Comparison of ENCODE assay signal across 1 cellular context in the genomic region with DNA sequence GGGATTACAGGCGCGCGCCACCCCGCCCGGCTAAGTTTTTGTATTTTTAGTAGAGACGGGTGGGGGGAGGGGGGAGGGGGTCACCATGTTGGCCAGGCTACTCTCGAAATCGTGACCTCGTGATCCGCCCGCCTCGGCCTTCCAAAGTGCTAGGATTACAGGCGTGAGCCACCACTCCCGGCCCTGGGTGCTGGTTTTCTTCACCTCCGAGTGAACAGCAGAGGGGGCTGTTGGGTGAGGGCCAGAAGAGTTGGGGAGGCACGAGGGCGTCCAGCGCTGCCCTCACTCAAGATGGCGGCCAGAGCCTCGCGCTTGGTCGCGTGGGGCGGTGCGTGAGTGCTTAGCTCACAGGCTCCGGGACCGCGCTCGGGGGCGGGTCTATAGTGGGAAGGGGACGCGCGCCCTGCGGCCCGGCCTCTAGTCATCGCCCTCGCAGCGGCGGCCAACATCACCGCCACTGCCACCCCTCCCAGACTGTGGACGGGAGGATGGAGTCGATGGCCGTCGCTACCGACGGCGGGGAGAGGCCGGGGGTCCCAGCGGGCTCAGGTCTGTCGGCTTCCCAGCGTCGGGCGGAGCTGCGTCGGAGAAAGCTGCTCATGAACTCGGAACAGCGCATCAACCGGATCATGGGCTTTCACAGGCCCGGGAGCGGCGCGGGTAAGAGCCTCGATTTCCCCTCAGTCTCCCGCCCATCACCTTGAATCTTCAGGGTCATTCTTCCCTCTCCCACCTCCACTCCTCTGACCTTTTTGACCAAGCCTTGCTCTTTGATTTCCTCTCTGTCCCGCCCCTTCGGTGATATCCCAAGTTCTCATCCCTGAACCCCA.
TF ChIP-seq lines count a peak whose summit lies in the region.

A gene (plus strand): TSS at position 416 of the 830 bp plus-strand sequence. CDS start 73 bp downstream, at position 489.

TF ChIP-seq in K562, 482 proteins besides CTCF, POLR2A, EP300 and RAD21 (continued from another document and continues in another):
- TF ChIP-seq, protein P1, sequence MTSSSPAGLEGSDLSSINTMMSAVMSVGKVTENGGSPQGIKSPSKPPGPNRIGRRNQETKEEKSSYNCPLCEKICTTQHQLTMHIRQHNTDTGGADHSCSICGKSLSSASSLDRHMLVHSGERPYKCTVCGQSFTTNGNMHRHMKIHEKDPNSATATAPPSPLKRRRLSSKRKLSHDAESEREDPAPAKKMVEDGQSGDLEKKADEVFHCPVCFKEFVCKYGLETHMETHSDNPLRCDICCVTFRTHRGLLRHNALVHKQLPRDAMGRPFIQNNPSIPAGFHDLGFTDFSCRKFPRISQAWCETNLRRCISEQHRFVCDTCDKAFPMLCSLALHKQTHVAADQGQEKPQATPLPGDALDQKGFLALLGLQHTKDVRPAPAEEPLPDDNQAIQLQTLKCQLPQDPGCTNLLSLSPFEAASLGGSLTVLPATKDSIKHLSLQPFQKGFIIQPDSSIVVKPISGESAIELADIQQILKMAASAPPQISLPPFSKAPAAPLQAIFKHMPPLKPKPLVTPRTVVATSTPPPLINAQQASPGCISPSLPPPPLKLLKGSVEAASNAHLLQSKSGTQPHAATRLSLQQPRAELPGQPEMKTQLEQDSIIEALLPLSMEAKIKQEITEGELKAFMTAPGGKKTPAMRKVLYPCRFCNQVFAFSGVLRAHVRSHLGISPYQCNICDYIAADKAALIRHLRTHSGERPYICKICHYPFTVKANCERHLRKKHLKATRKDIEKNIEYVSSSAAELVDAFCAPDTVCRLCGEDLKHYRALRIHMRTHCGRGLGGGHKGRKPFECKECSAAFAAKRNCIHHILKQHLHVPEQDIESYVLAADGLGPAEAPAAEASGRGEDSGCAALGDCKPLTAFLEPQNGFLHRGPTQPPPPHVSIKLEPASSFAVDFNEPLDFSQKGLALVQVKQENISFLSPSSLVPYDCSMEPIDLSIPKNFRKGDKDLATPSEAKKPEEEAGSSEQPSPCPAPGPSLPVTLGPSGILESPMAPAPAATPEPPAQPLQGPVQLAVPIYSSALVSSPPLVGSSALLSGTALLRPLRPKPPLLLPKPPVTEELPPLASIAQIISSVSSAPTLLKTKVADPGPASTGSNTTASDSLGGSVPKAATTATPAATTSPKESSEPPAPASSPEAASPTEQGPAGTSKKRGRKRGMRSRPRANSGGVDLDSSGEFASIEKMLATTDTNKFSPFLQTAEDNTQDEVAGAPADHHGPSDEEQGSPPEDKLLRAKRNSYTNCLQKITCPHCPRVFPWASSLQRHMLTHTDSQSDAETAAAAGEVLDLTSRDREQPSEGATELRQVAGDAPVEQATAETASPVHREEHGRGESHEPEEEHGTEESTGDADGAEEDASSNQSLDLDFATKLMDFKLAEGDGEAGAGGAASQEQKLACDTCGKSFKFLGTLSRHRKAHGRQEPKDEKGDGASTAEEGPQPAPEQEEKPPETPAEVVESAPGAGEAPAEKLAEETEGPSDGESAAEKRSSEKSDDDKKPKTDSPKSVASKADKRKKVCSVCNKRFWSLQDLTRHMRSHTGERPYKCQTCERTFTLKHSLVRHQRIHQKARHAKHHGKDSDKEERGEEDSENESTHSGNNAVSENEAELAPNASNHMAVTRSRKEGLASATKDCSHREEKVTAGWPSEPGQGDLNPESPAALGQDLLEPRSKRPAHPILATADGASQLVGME (CRISPR knock-in tag; IDR thresholded peaks at IDR 0.05): peak; percentile 61
- TF ChIP-seq BCL6 (CRISPR knock-in tag; IDR thresholded peaks at IDR 0.05): no peak
- no peak for TF ChIP-seq ARNT (IDR thresholded peaks at IDR 0.05)
- TF ChIP-seq ZNF668 (CRISPR knock-in tag; IDR thresholded peaks at IDR 0.05): no peak
- TF ChIP-seq ZNF134 (CRISPR knock-in tag; conservative IDR thresholded peaks at IDR 0.05): 0 out of 2 replicates have a peak, but pooled peaks have one; percentile 41
- no peak for TF ChIP-seq GTF2A2 (tag; IDR thresholded peaks at IDR 0.05)
- TF ChIP-seq ZKSCAN3 (CRISPR knock-in tag; IDR thresholded peaks at IDR 0.05): no peak
- TF ChIP-seq FOXJ2 (tag; IDR thresholded peaks at IDR 0.05): peak; percentile 65; the same call in 1 of the 2 replicates
- TF ChIP-seq, protein P2, sequence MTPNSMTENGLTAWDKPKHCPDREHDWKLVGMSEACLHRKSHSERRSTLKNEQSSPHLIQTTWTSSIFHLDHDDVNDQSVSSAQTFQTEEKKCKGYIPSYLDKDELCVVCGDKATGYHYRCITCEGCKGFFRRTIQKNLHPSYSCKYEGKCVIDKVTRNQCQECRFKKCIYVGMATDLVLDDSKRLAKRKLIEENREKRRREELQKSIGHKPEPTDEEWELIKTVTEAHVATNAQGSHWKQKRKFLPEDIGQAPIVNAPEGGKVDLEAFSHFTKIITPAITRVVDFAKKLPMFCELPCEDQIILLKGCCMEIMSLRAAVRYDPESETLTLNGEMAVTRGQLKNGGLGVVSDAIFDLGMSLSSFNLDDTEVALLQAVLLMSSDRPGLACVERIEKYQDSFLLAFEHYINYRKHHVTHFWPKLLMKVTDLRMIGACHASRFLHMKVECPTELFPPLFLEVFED (CRISPR knock-in tag; conservative IDR thresholded peaks at IDR 0.05): no peak
- TF ChIP-seq ZNF24 (IDR thresholded peaks at IDR 0.05): no peak; the same call in 1 of the 2 replicates
- TF ChIP-seq ZSCAN29 (IDR thresholded peaks at IDR 0.05): no peak; the same call in 1 of the 2 replicates
- no peak for TF ChIP-seq EZH2 (IDR thresholded peaks at IDR 0.05; ENCODE audit: borderline replicate concordance, low read depth, low read length)
- TF ChIP-seq CREM (IDR thresholded peaks at IDR 0.05; ENCODE audit: low read depth): peak; percentile 99
- no peak for TF ChIP-seq NFRKB (IDR thresholded peaks at IDR 0.05; ENCODE audit: low read depth)
- peak; percentile 50; the same call in 1 of the 2 replicates for TF ChIP-seq GATAD2B (IDR thresholded peaks at IDR 0.05; ENCODE audit: borderline replicate concordance)
- TF ChIP-seq, protein P3, sequence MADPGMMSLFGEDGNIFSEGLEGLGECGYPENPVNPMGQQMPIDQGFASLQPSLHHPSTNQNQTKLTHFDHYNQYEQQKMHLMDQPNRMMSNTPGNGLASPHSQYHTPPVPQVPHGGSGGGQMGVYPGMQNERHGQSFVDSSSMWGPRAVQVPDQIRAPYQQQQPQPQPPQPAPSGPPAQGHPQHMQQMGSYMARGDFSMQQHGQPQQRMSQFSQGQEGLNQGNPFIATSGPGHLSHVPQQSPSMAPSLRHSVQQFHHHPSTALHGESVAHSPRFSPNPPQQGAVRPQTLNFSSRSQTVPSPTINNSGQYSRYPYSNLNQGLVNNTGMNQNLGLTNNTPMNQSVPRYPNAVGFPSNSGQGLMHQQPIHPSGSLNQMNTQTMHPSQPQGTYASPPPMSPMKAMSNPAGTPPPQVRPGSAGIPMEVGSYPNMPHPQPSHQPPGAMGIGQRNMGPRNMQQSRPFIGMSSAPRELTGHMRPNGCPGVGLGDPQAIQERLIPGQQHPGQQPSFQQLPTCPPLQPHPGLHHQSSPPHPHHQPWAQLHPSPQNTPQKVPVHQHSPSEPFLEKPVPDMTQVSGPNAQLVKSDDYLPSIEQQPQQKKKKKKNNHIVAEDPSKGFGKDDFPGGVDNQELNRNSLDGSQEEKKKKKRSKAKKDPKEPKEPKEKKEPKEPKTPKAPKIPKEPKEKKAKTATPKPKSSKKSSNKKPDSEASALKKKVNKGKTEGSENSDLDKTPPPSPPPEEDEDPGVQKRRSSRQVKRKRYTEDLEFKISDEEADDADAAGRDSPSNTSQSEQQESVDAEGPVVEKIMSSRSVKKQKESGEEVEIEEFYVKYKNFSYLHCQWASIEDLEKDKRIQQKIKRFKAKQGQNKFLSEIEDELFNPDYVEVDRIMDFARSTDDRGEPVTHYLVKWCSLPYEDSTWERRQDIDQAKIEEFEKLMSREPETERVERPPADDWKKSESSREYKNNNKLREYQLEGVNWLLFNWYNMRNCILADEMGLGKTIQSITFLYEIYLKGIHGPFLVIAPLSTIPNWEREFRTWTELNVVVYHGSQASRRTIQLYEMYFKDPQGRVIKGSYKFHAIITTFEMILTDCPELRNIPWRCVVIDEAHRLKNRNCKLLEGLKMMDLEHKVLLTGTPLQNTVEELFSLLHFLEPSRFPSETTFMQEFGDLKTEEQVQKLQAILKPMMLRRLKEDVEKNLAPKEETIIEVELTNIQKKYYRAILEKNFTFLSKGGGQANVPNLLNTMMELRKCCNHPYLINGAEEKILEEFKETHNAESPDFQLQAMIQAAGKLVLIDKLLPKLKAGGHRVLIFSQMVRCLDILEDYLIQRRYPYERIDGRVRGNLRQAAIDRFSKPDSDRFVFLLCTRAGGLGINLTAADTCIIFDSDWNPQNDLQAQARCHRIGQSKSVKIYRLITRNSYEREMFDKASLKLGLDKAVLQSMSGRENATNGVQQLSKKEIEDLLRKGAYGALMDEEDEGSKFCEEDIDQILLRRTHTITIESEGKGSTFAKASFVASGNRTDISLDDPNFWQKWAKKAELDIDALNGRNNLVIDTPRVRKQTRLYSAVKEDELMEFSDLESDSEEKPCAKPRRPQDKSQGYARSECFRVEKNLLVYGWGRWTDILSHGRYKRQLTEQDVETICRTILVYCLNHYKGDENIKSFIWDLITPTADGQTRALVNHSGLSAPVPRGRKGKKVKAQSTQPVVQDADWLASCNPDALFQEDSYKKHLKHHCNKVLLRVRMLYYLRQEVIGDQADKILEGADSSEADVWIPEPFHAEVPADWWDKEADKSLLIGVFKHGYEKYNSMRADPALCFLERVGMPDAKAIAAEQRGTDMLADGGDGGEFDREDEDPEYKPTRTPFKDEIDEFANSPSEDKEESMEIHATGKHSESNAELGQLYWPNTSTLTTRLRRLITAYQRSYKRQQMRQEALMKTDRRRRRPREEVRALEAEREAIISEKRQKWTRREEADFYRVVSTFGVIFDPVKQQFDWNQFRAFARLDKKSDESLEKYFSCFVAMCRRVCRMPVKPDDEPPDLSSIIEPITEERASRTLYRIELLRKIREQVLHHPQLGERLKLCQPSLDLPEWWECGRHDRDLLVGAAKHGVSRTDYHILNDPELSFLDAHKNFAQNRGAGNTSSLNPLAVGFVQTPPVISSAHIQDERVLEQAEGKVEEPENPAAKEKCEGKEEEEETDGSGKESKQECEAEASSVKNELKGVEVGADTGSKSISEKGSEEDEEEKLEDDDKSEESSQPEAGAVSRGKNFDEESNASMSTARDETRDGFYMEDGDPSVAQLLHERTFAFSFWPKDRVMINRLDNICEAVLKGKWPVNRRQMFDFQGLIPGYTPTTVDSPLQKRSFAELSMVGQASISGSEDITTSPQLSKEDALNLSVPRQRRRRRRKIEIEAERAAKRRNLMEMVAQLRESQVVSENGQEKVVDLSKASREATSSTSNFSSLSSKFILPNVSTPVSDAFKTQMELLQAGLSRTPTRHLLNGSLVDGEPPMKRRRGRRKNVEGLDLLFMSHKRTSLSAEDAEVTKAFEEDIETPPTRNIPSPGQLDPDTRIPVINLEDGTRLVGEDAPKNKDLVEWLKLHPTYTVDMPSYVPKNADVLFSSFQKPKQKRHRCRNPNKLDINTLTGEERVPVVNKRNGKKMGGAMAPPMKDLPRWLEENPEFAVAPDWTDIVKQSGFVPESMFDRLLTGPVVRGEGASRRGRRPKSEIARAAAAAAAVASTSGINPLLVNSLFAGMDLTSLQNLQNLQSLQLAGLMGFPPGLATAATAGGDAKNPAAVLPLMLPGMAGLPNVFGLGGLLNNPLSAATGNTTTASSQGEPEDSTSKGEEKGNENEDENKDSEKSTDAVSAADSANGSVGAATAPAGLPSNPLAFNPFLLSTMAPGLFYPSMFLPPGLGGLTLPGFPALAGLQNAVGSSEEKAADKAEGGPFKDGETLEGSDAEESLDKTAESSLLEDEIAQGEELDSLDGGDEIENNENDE (IDR thresholded peaks at IDR 0.05; ENCODE audit: low read depth, low read length): no peak
- TF ChIP-seq, protein P4, sequence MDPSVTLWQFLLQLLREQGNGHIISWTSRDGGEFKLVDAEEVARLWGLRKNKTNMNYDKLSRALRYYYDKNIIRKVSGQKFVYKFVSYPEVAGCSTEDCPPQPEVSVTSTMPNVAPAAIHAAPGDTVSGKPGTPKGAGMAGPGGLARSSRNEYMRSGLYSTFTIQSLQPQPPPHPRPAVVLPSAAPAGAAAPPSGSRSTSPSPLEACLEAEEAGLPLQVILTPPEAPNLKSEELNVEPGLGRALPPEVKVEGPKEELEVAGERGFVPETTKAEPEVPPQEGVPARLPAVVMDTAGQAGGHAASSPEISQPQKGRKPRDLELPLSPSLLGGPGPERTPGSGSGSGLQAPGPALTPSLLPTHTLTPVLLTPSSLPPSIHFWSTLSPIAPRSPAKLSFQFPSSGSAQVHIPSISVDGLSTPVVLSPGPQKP (CRISPR knock-in tag; IDR thresholded peaks at IDR 0.05): no peak
- peak; percentile 65 for TF ChIP-seq HMGN3 (IDR thresholded peaks at IDR 0.05; ENCODE audit: borderline replicate concordance, extremely low read depth, insufficient read length, low read depth, low read length)
- no peak for TF ChIP-seq CEBPG (CRISPR knock-in tag; IDR thresholded peaks at IDR 0.05)
- TF ChIP-seq CEBPG (tag; conservative IDR thresholded peaks at IDR 0.05 in 1 of 2, IDR thresholded peaks at IDR 0.05 in 1 of 2): no peak
- no peak for TF ChIP-seq CAMTA2 (CRISPR knock-in tag; conservative IDR thresholded peaks at IDR 0.05)
- TF ChIP-seq KAT2B (IDR thresholded peaks at IDR 0.05; ENCODE audit: low read depth, low read length): no peak
- no peak for TF ChIP-seq BDP1 (IDR thresholded peaks at IDR 0.05; ENCODE audit: insufficient read depth, insufficient read length)
- 0 out of 2 replicates have a peak, but pooled peaks have one; percentile 20 for TF ChIP-seq ZNF589 (CRISPR knock-in tag; IDR thresholded peaks at IDR 0.05; ENCODE audit: low read depth)
- TF ChIP-seq SMC3 (conservative IDR thresholded peaks at IDR 0.05; ENCODE audit: insufficient read depth, low read depth, low read length): peak; percentile 59; the same call in 1 of the 2 replicates
- TF ChIP-seq MTA2 (IDR thresholded peaks at IDR 0.05; ENCODE audit: low read depth): no peak
- peak; percentile 79 for TF ChIP-seq NR2C1 (IDR thresholded peaks at IDR 0.05)
- peak; percentile 78 for TF ChIP-seq NR2C1 (tag; IDR thresholded peaks at IDR 0.05)
- no peak for TF ChIP-seq STAT5B (CRISPR knock-in tag; IDR thresholded peaks at IDR 0.05)
- no peak for TF ChIP-seq RBM25 (IDR thresholded peaks at IDR 0.05; ENCODE audit: low read depth, low read length, severe bottlenecking)
- TF ChIP-seq SETDB1 (IDR thresholded peaks at IDR 0.05; ENCODE audit: low read length): no peak
- no peak for TF ChIP-seq MEF2D (tag; conservative IDR thresholded peaks at IDR 0.05; ENCODE audit: low read depth)
- TF ChIP-seq, protein P5, sequence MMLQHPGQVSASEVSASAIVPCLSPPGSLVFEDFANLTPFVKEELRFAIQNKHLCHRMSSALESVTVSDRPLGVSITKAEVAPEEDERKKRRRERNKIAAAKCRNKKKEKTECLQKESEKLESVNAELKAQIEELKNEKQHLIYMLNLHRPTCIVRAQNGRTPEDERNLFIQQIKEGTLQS (IDR thresholded peaks at IDR 0.05): no peak; the same call in 1 of the 2 replicates
- TF ChIP-seq, protein P5 (CRISPR knock-in tag; conservative IDR thresholded peaks at IDR 0.05): peak; percentile 54; the same call in 1 of the 2 replicates
- TF ChIP-seq PURB (CRISPR knock-in tag; IDR thresholded peaks at IDR 0.05; ENCODE audit: low read depth): no peak
- TF ChIP-seq, protein P6, sequence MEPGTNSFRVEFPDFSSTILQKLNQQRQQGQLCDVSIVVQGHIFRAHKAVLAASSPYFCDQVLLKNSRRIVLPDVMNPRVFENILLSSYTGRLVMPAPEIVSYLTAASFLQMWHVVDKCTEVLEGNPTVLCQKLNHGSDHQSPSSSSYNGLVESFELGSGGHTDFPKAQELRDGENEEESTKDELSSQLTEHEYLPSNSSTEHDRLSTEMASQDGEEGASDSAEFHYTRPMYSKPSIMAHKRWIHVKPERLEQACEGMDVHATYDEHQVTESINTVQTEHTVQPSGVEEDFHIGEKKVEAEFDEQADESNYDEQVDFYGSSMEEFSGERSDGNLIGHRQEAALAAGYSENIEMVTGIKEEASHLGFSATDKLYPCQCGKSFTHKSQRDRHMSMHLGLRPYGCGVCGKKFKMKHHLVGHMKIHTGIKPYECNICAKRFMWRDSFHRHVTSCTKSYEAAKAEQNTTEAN (CRISPR knock-in tag; IDR thresholded peaks at IDR 0.05): no peak
